ENCODE assay signal across 9 cellular contexts in genomic region chr18:12317664-12318333, GRCh38. TPM values are rescaled to one million over a fixed set of nuclear protein-coding genes. Genes with fewer than 3 reads are reported as not detected.
DNase-seq lines count a peak whose midpoint lies in the region; ATAC-seq and TF ChIP-seq lines count a peak whose summit lies in the region.
"Had no signal": no experiment of that assay in that cellular context is flagged by ENCODE, and none has a peak within 500 bp of the region (broad histone marks: within the 10 kb centered on the region; RNA-seq: fewer than 3 reads in every experiment).

No MANE protein-coding gene starts in this region.

- H3K27ac ChIP-seq in right cardiac atrium (ENCODE audit: low read length), result peak overlapping the region; percentile 84
- H3K27ac ChIP-seq in subcutaneous abdominal adipose tissue (ENCODE audit: low read depth, low read length), result peak overlapping the region; percentile 85

- in situ Hi-C loops in astrocyte of the spinal cord (cut with HindIII; ENCODE audit: low sequenced_read_pairs), result no loop called here

- ATAC-seq in HG03354 (IDR thresholded peaks at IDR 0.05; ENCODE audit: poor library complexity, severe bottlenecking, unreplicated experiment), result peak; percentile 39
- ATAC-seq in right cardiac atrium, result peak; percentile 74 to 79
- ATAC-seq in HG03521 (IDR thresholded peaks at IDR 0.05; ENCODE audit: unreplicated experiment), result no peak

- H3K36me3 ChIP-seq in subcutaneous abdominal adipose tissue (ENCODE audit: control insufficient read depth in 5 of 5, insufficient read depth in 5 of 5, low read length in 5 of 5), result peaks cover 16 to 46% (median 36%) of the 10 kb centered on the region in 5 donors

- DNase-seq in astrocyte of the spinal cord (ENCODE audit: low read depth, low spot score), result peak; percentile 62
- no peak for DNase-seq in right cardiac atrium
- DNase-seq in NCI-H446 (lab: John Stamatoyannopoulos, UW), result no peak
- no peak for DNase-seq in activated CD8-positive, alpha-beta memory T cell treated with anti-CD3 and anti-CD28 coated beads, Interleukin-2, amount 50 U/mL, for 48 hours
- DNase-seq: activated naive CD8-positive, alpha-beta T cell treated with anti-CD3 and anti-CD28 coated beads, Interleukin-2, amount 10 ng/mL, durations not matched to agents 7 days and 5 days; NCI-H1105 treated with DMSO at 0.1 percent for 48 hours had no signal

- TF ChIP-seq CTCF in astrocyte of the spinal cord (IDR thresholded peaks at IDR 0.05; ENCODE audit: low read depth, low read length), result no peak

- H3K27me3 ChIP-seq in right cardiac atrium (ENCODE audit: control insufficient read depth, insufficient read depth) (no peaks in the 10 kb centered on the region), subcutaneous abdominal adipose tissue (ENCODE audit: control insufficient read depth in 5 of 5, insufficient read depth in 4 of 5, low read length in 5 of 5) (no peaks in the 10 kb centered on the region)

- H3K9me3 ChIP-seq in right cardiac atrium (ENCODE audit: control insufficient read depth, low read length) (no peaks in the 10 kb centered on the region), subcutaneous abdominal adipose tissue (ENCODE audit: control insufficient read depth in 5 of 5, low read length in 5 of 5) (no peaks in the 10 kb centered on the region)

- intact Hi-C loops in right cardiac atrium (cut with DNase I), result loop anchor here in 1 of 4 donors (10.0 kb wide), 1 partner anchor 57 kb away; the partner anchor contains the start of gene AFG3L2

- H3K4me3 ChIP-seq in astrocyte of the spinal cord (ENCODE audit: low read depth, low read length) (no peak overlapping the region), right cardiac atrium (ENCODE audit: low read length) (no peak overlapping the region), subcutaneous abdominal adipose tissue (ENCODE audit: low read depth in 1 of 5, low read length in 5 of 5) (peak overlapping the region in 2 of 5 donors; percentile 31 to 35)

- WGBS in right cardiac atrium, result 28% methylated on average over 6 of the region's 6 CpGs

- H3K4me1 ChIP-seq in right cardiac atrium (ENCODE audit: control insufficient read depth, insufficient read depth, low read length) (peaks cover 10% of the 10 kb centered on the region), subcutaneous abdominal adipose tissue (ENCODE audit: control insufficient read depth in 5 of 5, insufficient read depth in 5 of 5, low read length in 5 of 5) (peaks cover 4 to 74% (median 67%) of the 10 kb centered on the region in 5 donors)

- peak overlapping the region in 2 of 5 donors; percentile 3 to 20 for H3K9ac ChIP-seq in subcutaneous abdominal adipose tissue (ENCODE audit: low read length in 5 of 5)

RNA-seq across cellular contexts. Expression of gene TUBB6, which starts 9.8 kb away (rescaled TPM):
- 100 to 1,000 TPM in 2 of 4 donors, 10 to 100 TPM in 2; 69.0 to 189 (median 117) TPM for total RNA-seq in right cardiac atrium
- polyA plus RNA-seq in right cardiac atrium, result 143 TPM

RNA-seq across cellular contexts. Expression of gene AFG3L2, which starts 59.2 kb away (rescaled TPM):
- total RNA-seq in right cardiac atrium, result 10 to 100 TPM; 73.1 to 88.4 (median 80.2) TPM
- polyA plus RNA-seq in right cardiac atrium, result 53.3 TPM
